In genomic region chr5:113320160-113320816, GRCh38 we compare ENCODE assay signal across 19 cellular contexts.
DNase-seq lines count a peak whose midpoint lies in the region; ATAC-seq, FAIRE-seq and TF ChIP-seq lines count a peak whose summit lies in the region.
"Had no signal": no experiment of that assay in that cellular context is flagged by ENCODE, and none has a peak within 500 bp of the region (broad histone marks: within the 10 kb centered on the region; RNA-seq: fewer than 3 reads in every experiment).

No MANE protein-coding gene starts in this region.

- DNase-seq in HepG2 (ENCODE audit: low spot score), result no peak
- DNase-seq in NCI-H2227 treated with DMSO at 0.1 percent for 48 hours (lab: John Stamatoyannopoulos, UW), result no peak
- no peak for DNase-seq in DMS 273 (lab: John Stamatoyannopoulos, UW; ENCODE audit: unreplicated experiment)
- no peak for DNase-seq in naive thymus-derived CD8-positive, alpha-beta T cell
- DNase-seq in amygdala (lab: John Stamatoyannopoulos, UW), result no peak
- DNase-seq: DMS 273 treated with DMSO at 0.1 percent for 48 hours; effector CD4-positive, alpha-beta T cell; KBM-7; mesendoderm; NCI-H1436 treated with DMSO at 0.1 percent for 48 hours; NCI-H510A treated with DMSO at 0.1 percent for 48 hours; nucleus accumbens had no signal

- H3K9me3 ChIP-seq in HepG2 (ENCODE audit: low read length), result no peaks in the 10 kb centered on the region

- H3K4me3 Mint-ChIP-seq in naive thymus-derived CD8-positive, alpha-beta T cell, result no peak overlapping the region
- H3K4me3 Mint-ChIP-seq: stimulated activated naive CD8-positive, alpha-beta T cell treated with anti-CD3 and anti-CD28 coated beads, Interleukin-15, Interleukin-2, amounts not matched to agents 100 ng/mL and 50 ng/mL, for 24 hours had no signal

- intact Hi-C loops in HepG2 (cut with micrococcal nuclease; ENCODE audit: unreplicated experiment), result no loop called here

- peak; percentile 77 for ATAC-seq in GM18907 (IDR thresholded peaks at IDR 0.05; ENCODE audit: unreplicated experiment)
- peak; percentile 77 for ATAC-seq in GM21526 (IDR thresholded peaks at IDR 0.05; ENCODE audit: low FRiP score, unreplicated experiment)
- peak; percentile 63 for ATAC-seq in HG03135 (IDR thresholded peaks at IDR 0.05; ENCODE audit: unreplicated experiment)
- no peak for ATAC-seq in HepG2
- ATAC-seq in naive thymus-derived CD8-positive, alpha-beta T cell, result no peak
- ATAC-seq: activated naive CD4-positive, alpha-beta T cell treated with anti-CD3 and anti-CD28 coated beads, Interleukin-2, amount 50 U/mL, for 72 hours; Panc1 had no signal

- FAIRE-seq in HepG2 (lab: Jason Lieb, UNC), result no peak
- FAIRE-seq: urothelium cell line had no signal

- no peak for TF ChIP-seq POLR2A in HepG2 (IDR thresholded peaks at IDR 0.05; ENCODE audit: insufficient read depth in 1 of 2, low read depth in 2 of 2, low read length in 2 of 2)

- no peak overlapping the region for H3K4me3 ChIP-seq in HepG2 (replicated peaks in 1 of 3; ENCODE audit: insufficient read depth in 1 of 3, low read depth in 2 of 3, low read length in 3 of 3)

- H4K20me1 ChIP-seq in HepG2 (ENCODE audit: insufficient read depth, low read length), result no peaks in the 10 kb centered on the region

- no TSS peak for BruUV-seq in HepG2 (replicated peaks; lab: Mats Ljungman, UMichigan)

- H3K36me3 Mint-ChIP-seq in naive thymus-derived CD8-positive, alpha-beta T cell, result no peaks in the 10 kb centered on the region
- H3K36me3 Mint-ChIP-seq: activated naive CD4-positive, alpha-beta T cell treated with anti-CD3 and anti-CD28 coated beads, Interleukin-2, amount 50 U/mL, for 72 hours had no signal

- no peaks in the 10 kb centered on the region for H3K9me3 Mint-ChIP-seq in naive thymus-derived CD8-positive, alpha-beta T cell
- H3K9me3 Mint-ChIP-seq: activated naive CD4-positive, alpha-beta T cell treated with anti-CD3 and anti-CD28 coated beads, Interleukin-2, amount 50 U/mL, for 72 hours; stimulated activated naive CD8-positive, alpha-beta T cell treated with anti-CD3 and anti-CD28 coated beads, Interleukin-15, Interleukin-2, amounts not matched to agents 100 ng/mL and 50 ng/mL, for 24 hours had no signal

- H3K27me3 Mint-ChIP-seq in naive thymus-derived CD8-positive, alpha-beta T cell, result peaks cover 0 to 4% (median 2%) of the 10 kb centered on the region in 5 donors
- H3K27me3 Mint-ChIP-seq: stimulated activated naive CD8-positive, alpha-beta T cell treated with anti-CD3 and anti-CD28 coated beads, Interleukin-15, Interleukin-2, amounts not matched to agents 100 ng/mL and 50 ng/mL, for 24 hours had no signal

- H3K79me2 ChIP-seq in HepG2 (ENCODE audit: insufficient read depth, low read length), result no peaks in the 10 kb centered on the region

- peaks cover 12% of the 10 kb centered on the region for H3K4me1 ChIP-seq in HepG2 (ENCODE audit: insufficient read depth, low read length)

- no peaks in the 10 kb centered on the region for H3K4me1 Mint-ChIP-seq in naive thymus-derived CD8-positive, alpha-beta T cell

- CTCF ChIA-PET in HepG2 (lab: Yijun Ruan, JAX; ENCODE audit: low intra/inter-chr PET ratio, low total read pairs), result no interaction called here

- no peak overlapping the region for H2AFZ ChIP-seq in HepG2 (ENCODE audit: low read length)

- no peak overlapping the region for H3K27ac ChIP-seq in HepG2 (ENCODE audit: extremely low read length, insufficient read depth, low read length)

- TF ChIP-seq EP300 in HepG2 (IDR thresholded peaks at IDR 0.05; ENCODE audit: low read depth in 2 of 2, low read length in 2 of 2) (no peak), HepG2 (CRISPR knock-in tag; IDR thresholded peaks at IDR 0.05; ENCODE audit: borderline replicate concordance) (no peak)

- H3K27me3 ChIP-seq in HepG2 (ENCODE audit: control insufficient read depth in 1 of 2, insufficient read depth in 2 of 2, low read length in 2 of 2), result no peaks in the 10 kb centered on the region; a peak in 1 of 5 replicates

- no peak overlapping the region for H3K9ac ChIP-seq in HepG2 (ENCODE audit: insufficient read depth, low read depth, low read length)

- TF ChIP-seq RAD21 in HepG2 (CRISPR knock-in tag; IDR thresholded peaks at IDR 0.05), result no peak

- no peak overlapping the region for H3K4me2 ChIP-seq in HepG2 (ENCODE audit: low read depth, low read length)

- no peak for TF ChIP-seq CTCF in HepG2 (CRISPR knock-in tag; IDR thresholded peaks at IDR 0.05)

- no peak overlapping the region for H3K27ac Mint-ChIP-seq in naive thymus-derived CD8-positive, alpha-beta T cell
- H3K27ac Mint-ChIP-seq: activated naive CD4-positive, alpha-beta T cell treated with anti-CD3 and anti-CD28 coated beads, Interleukin-2, amount 50 U/mL, for 72 hours; stimulated activated naive CD8-positive, alpha-beta T cell treated with anti-CD3 and anti-CD28 coated beads, Interleukin-15, Interleukin-2, amounts not matched to agents 100 ng/mL and 50 ng/mL, for 24 hours had no signal

- in situ Hi-C loops in HepG2 (cut with HindIII; ENCODE audit: extremely low pct_ligation_motif_present, low pct_unique_long_range_greater_than_20kb), result loop anchor here (10.0 kb wide), 1 partner anchor 325 kb away; no protein-coding TSS in a partner anchor

- POLR2A ChIA-PET in HepG2 (lab: Yijun Ruan, JAX), result no interaction called here
- POLR2A ChIA-PET in naive thymus-derived CD8-positive, alpha-beta T cell (lab: Charles Lee), result no interaction called here

- H3K36me3 ChIP-seq in HepG2 (replicated peaks in 1 of 2; ENCODE audit: control insufficient read depth in 1 of 2, insufficient read depth in 2 of 2, low read length in 2 of 2), result no peaks in the 10 kb centered on the region

TF ChIP-seq in HepG2, 621 proteins besides CTCF, POLR2A, EP300 and RAD21:
- TF ChIP-seq, protein P1, sequence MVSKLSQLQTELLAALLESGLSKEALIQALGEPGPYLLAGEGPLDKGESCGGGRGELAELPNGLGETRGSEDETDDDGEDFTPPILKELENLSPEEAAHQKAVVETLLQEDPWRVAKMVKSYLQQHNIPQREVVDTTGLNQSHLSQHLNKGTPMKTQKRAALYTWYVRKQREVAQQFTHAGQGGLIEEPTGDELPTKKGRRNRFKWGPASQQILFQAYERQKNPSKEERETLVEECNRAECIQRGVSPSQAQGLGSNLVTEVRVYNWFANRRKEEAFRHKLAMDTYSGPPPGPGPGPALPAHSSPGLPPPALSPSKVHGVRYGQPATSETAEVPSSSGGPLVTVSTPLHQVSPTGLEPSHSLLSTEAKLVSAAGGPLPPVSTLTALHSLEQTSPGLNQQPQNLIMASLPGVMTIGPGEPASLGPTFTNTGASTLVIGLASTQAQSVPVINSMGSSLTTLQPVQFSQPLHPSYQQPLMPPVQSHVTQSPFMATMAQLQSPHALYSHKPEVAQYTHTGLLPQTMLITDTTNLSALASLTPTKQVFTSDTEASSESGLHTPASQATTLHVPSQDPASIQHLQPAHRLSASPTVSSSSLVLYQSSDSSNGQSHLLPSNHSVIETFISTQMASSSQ (IDR thresholded peaks at IDR 0.05; ENCODE audit: low read depth), result no peak
- TF ChIP-seq, protein P1 (CRISPR knock-in tag; IDR thresholded peaks at IDR 0.05; ENCODE audit: borderline replicate concordance), result peak; percentile 50; the same call in 1 of the 2 replicates
- TF ChIP-seq TRAFD1 (CRISPR knock-in tag; IDR thresholded peaks at IDR 0.05; ENCODE audit: borderline replicate concordance) (no peak), REPIN1 (CRISPR knock-in tag; IDR thresholded peaks at IDR 0.05; ENCODE audit: borderline replicate concordance, low read depth) (no peak), BCL6 (CRISPR knock-in tag; IDR thresholded peaks at IDR 0.05) (peak; percentile 55)

Comparison
In these comparisons a context has a peak if more than half of its experiments do, and no peak if none do; other contexts are left out.
1. ATAC-seq: peak in GM18907 (single experiment), GM21526 (single experiment) and HG03135 (single experiment); none in HepG2 (single experiment) and naive thymus-derived CD8-positive, alpha-beta T cell (0 of 2).